ENCODE assay signal across 10 cellular contexts in genomic region chr18:58221060-58221725, GRCh38.
DNase-seq lines count a peak whose midpoint lies in the region; FAIRE-seq and TF ChIP-seq lines count a peak whose summit lies in the region.
"Had no signal": no experiment of that assay in that cellular context is flagged by ENCODE, and none has a peak within 500 bp of the region (broad histone marks: within the 10 kb centered on the region; RNA-seq: fewer than 3 reads in every experiment).

No MANE protein-coding gene starts in this region.

- in situ Hi-C loops in astrocyte of the spinal cord (cut with HindIII; ENCODE audit: low sequenced_read_pairs): no loop called here

- no peak for TF ChIP-seq CTCF in astrocyte of the spinal cord (IDR thresholded peaks at IDR 0.05; ENCODE audit: low read depth, low read length)

- H3K4me3 ChIP-seq in astrocyte of the spinal cord (ENCODE audit: low read depth, low read length): peak overlapping the region; percentile 48
- H3K4me3 ChIP-seq: spleen had no signal

- FAIRE-seq in urothelium cell line (lab: Jason Lieb, UNC): no peak

- DNase-seq in SIG-M5 treated with dmso at 0.1 percent for 504 hours (lab: John Stamatoyannopoulos, UW; ENCODE audit: unreplicated experiment) (peak; percentile 8), SIG-M5 (lab: John Stamatoyannopoulos, UW) (no peak), astrocyte of the spinal cord (ENCODE audit: low read depth, low spot score) (peak; percentile 87), islet precursor cell (peak; percentile 96), urothelium cell line (ENCODE audit: low spot score) (peak; percentile 73), KG1 (lab: John Stamatoyannopoulos, UW) (no peak), NOMO-1 treated with DMSO at 0.1 percent for 48 hours (lab: John Stamatoyannopoulos, UW; ENCODE audit: unreplicated experiment) (no peak), NCI-H1048 (lab: John Stamatoyannopoulos, UW) (no peak)
- DNase-seq: effector memory CD4-positive, alpha-beta T cell; spleen had no signal

Comparison
In these comparisons a context has a peak if more than half of its experiments do, and no peak if none do; other contexts are left out.
1. DNase-seq: peak in SIG-M5 treated with dmso at 0.1 percent for 504 hours (single experiment), astrocyte of the spinal cord (single experiment), islet precursor cell (single experiment) and urothelium cell line (single experiment); none in SIG-M5 (single experiment), KG1 (single experiment), NOMO-1 treated with DMSO at 0.1 percent for 48 hours (single experiment) and NCI-H1048 (single experiment).